In the genomic region with DNA sequence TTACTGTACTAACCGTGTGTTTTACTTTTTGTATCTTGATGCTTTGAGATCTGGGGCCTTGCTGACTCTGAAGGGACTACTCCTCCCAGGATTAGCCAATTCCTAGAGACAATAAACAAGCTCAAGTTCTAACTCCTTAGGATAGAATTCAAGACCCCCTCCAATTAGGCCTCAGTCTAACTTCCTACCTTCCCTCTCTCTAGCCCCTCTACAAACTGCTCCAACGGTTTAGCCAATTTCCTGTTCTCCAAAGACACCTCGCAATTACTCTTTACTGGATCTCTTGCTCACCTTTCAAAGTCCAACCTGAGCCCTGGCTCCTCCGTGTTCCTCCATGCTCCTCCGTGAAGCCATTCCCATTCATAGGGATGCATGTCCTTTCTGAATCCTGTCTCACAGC, we compare ENCODE assay signal across 20 cellular contexts.
DNase-seq lines count a peak whose midpoint lies in the region; TF ChIP-seq lines count a peak whose summit lies in the region.
"Had no signal": no experiment of that assay in that cellular context is flagged by ENCODE, and none has a peak within 500 bp of the region (broad histone marks: within the 10 kb centered on the region; RNA-seq: fewer than 3 reads in every experiment).

No MANE protein-coding gene starts in this region.

- no peaks in the 10 kb centered on the region for H3K9me3 Mint-ChIP-seq in neural crest cell
- H3K9me3 Mint-ChIP-seq: CD4-positive, alpha-beta T cell; IgD-negative memory B cell had no signal

- no peak overlapping the region for H3K4me3 Mint-ChIP-seq in neural crest cell
- H3K4me3 Mint-ChIP-seq: CD4-positive, alpha-beta T cell; IgD-negative memory B cell had no signal

- H3K4me1 Mint-ChIP-seq in neural crest cell = peaks cover 25% of the 10 kb centered on the region

- DNase-seq in HL-60 (ENCODE audit: low read depth in 1 of 2, low spot score in 1 of 2) = no peak
- peak in 1 of 2 experiments; percentile 73 for DNase-seq in erythroblast (lab: John Stamatoyannopoulos, UW)
- DNase-seq in neural crest cell (ENCODE audit: low read depth, low spot score) = no peak
- DNase-seq in CD1c-positive myeloid dendritic cell (ENCODE audit: extremely low spot score) = no peak
- DNase-seq in mucosa of gallbladder (ENCODE audit: low spot score) = no peak
- DNase-seq in NCI-H345 treated with DMSO at 0.1 percent for 48 hours (lab: John Stamatoyannopoulos, UW; ENCODE audit: unreplicated experiment) = no peak
- DNase-seq: Caco-2; CD4-positive, alpha-beta T cell; DMS79 treated with DMSO at 0.1 percent for 48 hours; NCI-H1105 treated with DMSO at 0.1 percent for 48 hours; NCI-H146; NCI-H1930; NCI-H2107; NCI-H446; NCI-H524 treated with DMSO at 0.1 percent for 48 hours; Right ventricle myocardium superior had no signal

- H3K27ac Mint-ChIP-seq in neural crest cell (ENCODE audit: unreplicated experiment) = peak overlapping the region; percentile 2
- H3K27ac Mint-ChIP-seq: CD4-positive, alpha-beta T cell; IgD-negative memory B cell had no signal

- TF ChIP-seq POLR2A in erythroblast (IDR thresholded peaks at IDR 0.05; ENCODE audit: low read length) = peak; percentile 38

- H3K36me3 Mint-ChIP-seq in neural crest cell (ENCODE audit: low read depth) = no peaks in the 10 kb centered on the region

- H3K27me3 ChIP-seq in HL-60 (ENCODE audit: insufficient read depth, poor library complexity, severe bottlenecking) = no peaks in the 10 kb centered on the region
- H3K27me3 ChIP-seq: SJSA1 had no signal

- no peaks in the 10 kb centered on the region for H3K27me3 Mint-ChIP-seq in neural crest cell (ENCODE audit: low read depth)
- H3K27me3 Mint-ChIP-seq: CD4-positive, alpha-beta T cell had no signal

- no peak overlapping the region for H3K4me3 ChIP-seq in HL-60 (replicated peaks; ENCODE audit: insufficient read depth, low read length)
- H3K4me3 ChIP-seq: A549, SJSA1 had no signal

- H3K27ac ChIP-seq in C4-2B = peak overlapping the region; percentile 95
- H3K27ac ChIP-seq in HL-60 (replicated peaks) = peak overlapping the region; percentile 54
- H3K27ac ChIP-seq: A549, SJSA1 had no signal

- TF ChIP-seq CTCF in C4-2B (conservative IDR thresholded peaks at IDR 0.05) (no peak), HL-60 (IDR thresholded peaks at IDR 0.05; ENCODE audit: insufficient read depth, low read length) (no peak), neural crest cell (conservative IDR thresholded peaks at IDR 0.05) (no peak)
